Comparison of ENCODE assay signal across 1 cellular context in the genomic region with DNA sequence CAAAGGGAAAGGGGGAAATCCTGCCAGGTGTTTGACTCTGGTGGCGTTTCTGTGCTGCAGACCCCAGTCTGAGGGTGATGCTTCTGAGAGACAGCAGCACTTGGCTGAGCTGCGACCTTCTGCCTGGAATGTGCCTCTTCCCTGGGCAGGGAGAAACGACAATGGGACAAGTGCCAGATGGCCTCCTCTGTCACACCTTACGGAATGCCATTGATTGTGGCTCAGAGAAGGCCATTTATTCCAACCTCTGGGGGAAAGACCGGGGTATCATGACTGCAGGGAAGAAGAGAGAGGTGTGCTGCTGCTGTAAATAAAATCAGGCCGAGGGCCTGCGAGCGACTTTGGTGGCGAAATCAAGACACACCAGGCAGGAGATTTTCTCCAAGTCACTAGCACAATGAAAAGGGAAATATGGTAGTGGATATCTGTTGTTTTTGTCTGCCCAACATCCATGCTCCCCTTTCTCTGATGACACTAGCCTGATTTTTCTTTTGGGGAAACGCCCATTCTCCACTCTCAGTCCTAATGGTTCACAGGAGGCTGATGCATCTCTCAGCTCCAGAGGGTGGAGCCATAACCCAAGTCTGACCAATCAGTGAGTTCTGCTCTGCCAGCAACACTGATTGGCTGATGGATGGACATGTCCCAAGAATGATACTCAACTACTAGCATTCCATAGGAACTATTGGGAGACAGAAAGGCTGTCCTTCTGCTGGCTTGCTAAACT.
TF ChIP-seq lines count a peak whose summit lies in the region.

No MANE protein-coding gene starts in this region.

TF ChIP-seq in HepG2, 621 proteins besides CTCF, POLR2A, EP300 and RAD21 (continued from another document and continues in another):
- TF ChIP-seq SOX6 (IDR thresholded peaks at IDR 0.05) (no peak), SOX6 (CRISPR knock-in tag; IDR thresholded peaks at IDR 0.05) (peak; percentile 49), ZNF10 (CRISPR knock-in tag; IDR thresholded peaks at IDR 0.05; ENCODE audit: borderline replicate concordance, low read depth) (no peak), SOX5 (CRISPR knock-in tag; IDR thresholded peaks at IDR 0.05; ENCODE audit: borderline replicate concordance) (peak; percentile 81), SALL1 (CRISPR knock-in tag; IDR thresholded peaks at IDR 0.05) (peak; percentile 53), PHF20 (CRISPR knock-in tag; IDR thresholded peaks at IDR 0.05) (no peak), NFYC (CRISPR knock-in tag; IDR thresholded peaks at IDR 0.05) (peak; percentile 73), TEAD3 (CRISPR knock-in tag; optimal IDR thresholded peaks at IDR 0.05; ENCODE audit: borderline replicate concordance) (peak; percentile 94), PITX1 (CRISPR knock-in tag; IDR thresholded peaks at IDR 0.05) (0 out of 2 replicates have a peak, but pooled peaks have one; percentile 11), ZNF572 (CRISPR knock-in tag; IDR thresholded peaks at IDR 0.05) (no peak), ZNF44 (CRISPR knock-in tag; IDR thresholded peaks at IDR 0.05) (0 out of 2 replicates have a peak, but pooled peaks have one; percentile 36), TBX2 (CRISPR knock-in tag; IDR thresholded peaks at IDR 0.05; ENCODE audit: borderline replicate concordance) (peak; percentile 51), STAG1 (CRISPR knock-in tag; IDR thresholded peaks at IDR 0.05) (peak; percentile 33), MAZ (IDR thresholded peaks at IDR 0.05; ENCODE audit: borderline replicate concordance, low read depth, low read length) (no peak), MAZ (CRISPR knock-in tag; IDR thresholded peaks at IDR 0.05; ENCODE audit: low read depth) (0 out of 2 replicates have a peak, but pooled peaks have one; percentile 21), PAXIP1 (CRISPR knock-in tag; conservative IDR thresholded peaks at IDR 0.05) (peak; percentile 44; the same call in 1 of the 2 replicates), NFYB (CRISPR knock-in tag; IDR thresholded peaks at IDR 0.05) (peak; percentile 76), ZNF331 (CRISPR knock-in tag; IDR thresholded peaks at IDR 0.05) (peak; percentile 38; the same call in 1 of the 2 replicates), ZFP36L2 (CRISPR knock-in tag; IDR thresholded peaks at IDR 0.05) (no peak), FOXP1 (IDR thresholded peaks at IDR 0.05) (no peak), FOXP1 (CRISPR knock-in tag; IDR thresholded peaks at IDR 0.05) (peak; percentile 11; the same call in 1 of the 2 replicates), POGZ (CRISPR knock-in tag; IDR thresholded peaks at IDR 0.05) (no peak), ZNF687 (CRISPR knock-in tag; IDR thresholded peaks at IDR 0.05) (no peak; the same call in 1 of the 2 replicates), SOX13 (IDR thresholded peaks at IDR 0.05) (no peak), SOX13 (CRISPR knock-in tag; conservative IDR thresholded peaks at IDR 0.05 in 1 of 2, IDR thresholded peaks at IDR 0.05 in 1 of 2) (peak in 1 of 2 experiments; percentile 89; a peak in 2 of 4 replicates), NR2F6 (IDR thresholded peaks at IDR 0.05) (no peak), NR2F6 (CRISPR knock-in tag; IDR thresholded peaks at IDR 0.05) (0 out of 2 replicates have a peak, but pooled peaks have one; percentile 19), HHEX (CRISPR knock-in tag; IDR thresholded peaks at IDR 0.05) (no peak), SP4 (CRISPR knock-in tag; IDR thresholded peaks at IDR 0.05) (no peak), LRRFIP1 (CRISPR knock-in tag; conservative IDR thresholded peaks at IDR 0.05) (no peak), HOXA3 (CRISPR knock-in tag; IDR thresholded peaks at IDR 0.05) (0 out of 2 replicates have a peak, but pooled peaks have one; percentile 46), ZNF891 (CRISPR knock-in tag; IDR thresholded peaks at IDR 0.05) (no peak), KLF12 (CRISPR knock-in tag; IDR thresholded peaks at IDR 0.05; ENCODE audit: borderline replicate concordance) (no peak), FOXO1 (CRISPR knock-in tag; IDR thresholded peaks at IDR 0.05) (0 out of 2 replicates have a peak, but pooled peaks have one; percentile 18), ZNF292 (CRISPR knock-in tag; IDR thresholded peaks at IDR 0.05; ENCODE audit: borderline replicate concordance, low read depth) (peak; percentile 44; the same call in 1 of the 2 replicates), HNF1B (CRISPR knock-in tag; IDR thresholded peaks at IDR 0.05) (no peak), HNF4A (CRISPR knock-in tag; IDR thresholded peaks at IDR 0.05) (0 out of 2 replicates have a peak, but pooled peaks have one; percentile 15), FOXK2 (IDR thresholded peaks at IDR 0.05) (no peak), ZNF224 (CRISPR knock-in tag; IDR thresholded peaks at IDR 0.05) (no peak), RARA (CRISPR knock-in tag; IDR thresholded peaks at IDR 0.05) (0 out of 2 replicates have a peak, but pooled peaks have one; percentile 25), MED13 (CRISPR knock-in tag; IDR thresholded peaks at IDR 0.05) (no peak), U2AF2 (IDR thresholded peaks at IDR 0.05; ENCODE audit: low read depth, low read length) (no peak)
- TF ChIP-seq, protein P1, sequence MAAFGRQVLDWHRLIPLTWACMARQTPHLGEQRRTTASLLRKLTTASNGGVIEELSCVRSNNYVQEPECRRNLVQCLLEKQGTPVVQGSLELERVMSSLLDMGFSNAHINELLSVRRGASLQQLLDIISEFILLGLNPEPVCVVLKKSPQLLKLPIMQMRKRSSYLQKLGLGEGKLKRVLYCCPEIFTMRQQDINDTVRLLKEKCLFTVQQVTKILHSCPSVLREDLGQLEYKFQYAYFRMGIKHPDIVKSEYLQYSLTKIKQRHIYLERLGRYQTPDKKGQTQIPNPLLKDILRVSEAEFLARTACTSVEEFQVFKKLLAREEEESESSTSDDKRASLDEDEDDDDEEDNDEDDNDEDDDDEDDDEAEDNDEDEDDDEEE (CRISPR knock-in tag; IDR thresholded peaks at IDR 0.05) = 0 out of 2 replicates have a peak, but pooled peaks have one; percentile 13
- TF ChIP-seq, protein P2, sequence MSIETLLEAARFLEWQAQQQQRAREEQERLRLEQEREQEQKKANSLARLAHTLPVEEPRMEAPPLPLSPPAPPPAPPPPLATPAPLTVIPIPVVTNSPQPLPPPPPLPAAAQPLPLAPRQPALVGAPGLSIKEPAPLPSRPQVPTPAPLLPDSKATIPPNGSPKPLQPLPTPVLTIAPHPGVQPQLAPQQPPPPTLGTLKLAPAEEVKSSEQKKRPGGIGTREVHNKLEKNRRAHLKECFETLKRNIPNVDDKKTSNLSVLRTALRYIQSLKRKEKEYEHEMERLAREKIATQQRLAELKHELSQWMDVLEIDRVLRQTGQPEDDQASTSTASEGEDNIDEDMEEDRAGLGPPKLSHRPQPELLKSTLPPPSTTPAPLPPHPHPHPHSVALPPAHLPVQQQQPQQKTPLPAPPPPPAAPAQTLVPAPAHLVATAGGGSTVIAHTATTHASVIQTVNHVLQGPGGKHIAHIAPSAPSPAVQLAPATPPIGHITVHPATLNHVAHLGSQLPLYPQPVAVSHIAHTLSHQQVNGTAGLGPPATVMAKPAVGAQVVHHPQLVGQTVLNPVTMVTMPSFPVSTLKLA (IDR thresholded peaks at IDR 0.05) = no peak
- TF ChIP-seq, protein P3, sequence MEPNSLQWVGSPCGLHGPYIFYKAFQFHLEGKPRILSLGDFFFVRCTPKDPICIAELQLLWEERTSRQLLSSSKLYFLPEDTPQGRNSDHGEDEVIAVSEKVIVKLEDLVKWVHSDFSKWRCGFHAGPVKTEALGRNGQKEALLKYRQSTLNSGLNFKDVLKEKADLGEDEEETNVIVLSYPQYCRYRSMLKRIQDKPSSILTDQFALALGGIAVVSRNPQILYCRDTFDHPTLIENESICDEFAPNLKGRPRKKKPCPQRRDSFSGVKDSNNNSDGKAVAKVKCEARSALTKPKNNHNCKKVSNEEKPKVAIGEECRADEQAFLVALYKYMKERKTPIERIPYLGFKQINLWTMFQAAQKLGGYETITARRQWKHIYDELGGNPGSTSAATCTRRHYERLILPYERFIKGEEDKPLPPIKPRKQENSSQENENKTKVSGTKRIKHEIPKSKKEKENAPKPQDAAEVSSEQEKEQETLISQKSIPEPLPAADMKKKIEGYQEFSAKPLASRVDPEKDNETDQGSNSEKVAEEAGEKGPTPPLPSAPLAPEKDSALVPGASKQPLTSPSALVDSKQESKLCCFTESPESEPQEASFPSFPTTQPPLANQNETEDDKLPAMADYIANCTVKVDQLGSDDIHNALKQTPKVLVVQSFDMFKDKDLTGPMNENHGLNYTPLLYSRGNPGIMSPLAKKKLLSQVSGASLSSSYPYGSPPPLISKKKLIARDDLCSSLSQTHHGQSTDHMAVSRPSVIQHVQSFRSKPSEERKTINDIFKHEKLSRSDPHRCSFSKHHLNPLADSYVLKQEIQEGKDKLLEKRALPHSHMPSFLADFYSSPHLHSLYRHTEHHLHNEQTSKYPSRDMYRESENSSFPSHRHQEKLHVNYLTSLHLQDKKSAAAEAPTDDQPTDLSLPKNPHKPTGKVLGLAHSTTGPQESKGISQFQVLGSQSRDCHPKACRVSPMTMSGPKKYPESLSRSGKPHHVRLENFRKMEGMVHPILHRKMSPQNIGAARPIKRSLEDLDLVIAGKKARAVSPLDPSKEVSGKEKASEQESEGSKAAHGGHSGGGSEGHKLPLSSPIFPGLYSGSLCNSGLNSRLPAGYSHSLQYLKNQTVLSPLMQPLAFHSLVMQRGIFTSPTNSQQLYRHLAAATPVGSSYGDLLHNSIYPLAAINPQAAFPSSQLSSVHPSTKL (CRISPR knock-in tag; IDR thresholded peaks at IDR 0.05) = peak; percentile 56; the same call in 1 of the 2 replicates
